Comparison of ENCODE assay signal across 1 cellular context in the genomic region with DNA sequence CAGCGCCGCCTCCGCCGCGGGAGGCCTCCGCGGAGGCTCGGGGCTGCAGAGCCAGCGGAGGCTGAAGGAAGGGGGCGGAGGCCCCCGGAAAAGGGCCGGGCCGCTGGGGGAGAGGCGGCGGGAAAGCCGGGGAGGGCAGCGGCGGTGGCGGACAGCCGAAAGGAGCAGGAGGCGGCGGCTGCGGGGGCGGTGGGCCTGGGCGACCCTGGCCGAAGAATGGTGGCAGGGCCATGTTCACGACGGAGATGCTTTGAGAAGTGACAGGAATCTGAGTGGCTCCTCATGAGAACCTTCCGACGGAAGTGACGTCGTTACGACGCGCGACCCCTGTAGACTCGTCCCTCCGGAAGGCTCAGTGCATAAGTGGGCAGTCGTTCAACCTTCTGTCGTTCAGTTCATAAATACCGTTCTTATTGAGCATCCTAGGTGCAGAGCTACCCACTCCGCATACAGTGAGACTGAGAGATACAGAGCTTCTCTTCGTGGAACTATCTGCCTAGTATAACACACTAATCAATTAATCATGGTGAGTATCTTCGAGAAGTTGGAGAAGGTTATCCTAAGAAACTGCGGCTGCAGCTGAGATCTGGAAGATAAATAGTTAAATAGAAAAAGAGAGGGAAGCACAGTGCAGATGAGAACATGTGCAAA.
A peak's percentile ranks its signal among the peaks of the same experiment; 100 is the strongest.
TF ChIP-seq lines count a peak whose summit lies in the region.

A gene with protein sequence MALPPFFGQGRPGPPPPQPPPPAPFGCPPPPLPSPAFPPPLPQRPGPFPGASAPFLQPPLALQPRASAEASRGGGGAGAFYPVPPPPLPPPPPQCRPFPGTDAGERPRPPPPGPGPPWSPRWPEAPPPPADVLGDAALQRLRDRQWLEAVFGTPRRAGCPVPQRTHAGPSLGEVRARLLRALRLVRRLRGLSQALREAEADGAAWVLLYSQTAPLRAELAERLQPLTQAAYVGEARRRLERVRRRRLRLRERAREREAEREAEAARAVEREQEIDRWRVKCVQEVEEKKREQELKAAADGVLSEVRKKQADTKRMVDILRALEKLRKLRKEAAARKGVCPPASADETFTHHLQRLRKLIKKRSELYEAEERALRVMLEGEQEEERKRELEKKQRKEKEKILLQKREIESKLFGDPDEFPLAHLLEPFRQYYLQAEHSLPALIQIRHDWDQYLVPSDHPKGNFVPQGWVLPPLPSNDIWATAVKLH (minus strand): TSS at position 259 of the 651 bp plus-strand sequence. CDS start 27 bp downstream, at position 232.

TF ChIP-seq in K562, 482 proteins besides CTCF, POLR2A, EP300 and RAD21 (continued from another document and continues in another):
- TF ChIP-seq RREB1 (CRISPR knock-in tag; IDR thresholded peaks at IDR 0.05) (no peak), ZNF507 (tag; conservative IDR thresholded peaks at IDR 0.05) (no peak), TBP (optimal IDR thresholded peaks at IDR 0.05; ENCODE audit: low read depth, low read length) (peak; percentile 92), NFE2L1 (tag; IDR thresholded peaks at IDR 0.05; ENCODE audit: borderline replicate concordance, low read depth) (no peak), FUS (optimal IDR thresholded peaks at IDR 0.05; ENCODE audit: low read depth, low read length) (no peak), ZKSCAN1 (IDR thresholded peaks at IDR 0.05; ENCODE audit: low read depth, low read length) (no peak), BRD4 (IDR thresholded peaks at IDR 0.05) (no peak), ZNF184 (CRISPR knock-in tag; IDR thresholded peaks at IDR 0.05) (no peak), ZNF165 (CRISPR knock-in tag; IDR thresholded peaks at IDR 0.05; ENCODE audit: borderline replicate concordance) (no peak), HINFP (tag; conservative IDR thresholded peaks at IDR 0.05; ENCODE audit: low read depth) (no peak), EGR1 (conservative IDR thresholded peaks at IDR 0.05) (peak; percentile 89), TAL1 (IDR thresholded peaks at IDR 0.05) (no peak), ZNF23 (CRISPR knock-in tag; IDR thresholded peaks at IDR 0.05) (no peak), MIER1 (IDR thresholded peaks at IDR 0.05; ENCODE audit: low read depth) (no peak), E2F8 (IDR thresholded peaks at IDR 0.05; ENCODE audit: low read depth, partially characterized antibody) (peak; percentile 87), RB1 (IDR thresholded peaks at IDR 0.05; ENCODE audit: low read depth) (no peak; the same call in 1 of the 2 replicates), HEY1 (CRISPR knock-in tag; IDR thresholded peaks at IDR 0.05; ENCODE audit: borderline replicate concordance) (no peak), SMAD4 (CRISPR knock-in tag; conservative IDR thresholded peaks at IDR 0.05) (no peak), ZNF282 (CRISPR knock-in tag; IDR thresholded peaks at IDR 0.05) (no peak), ZNF75A (CRISPR knock-in tag; IDR thresholded peaks at IDR 0.05) (no peak), RCOR1 (IDR thresholded peaks at IDR 0.05; ENCODE audit: borderline replicate concordance in 1 of 2, low read depth in 2 of 2, low read length in 2 of 2) (0 out of 4 replicates have a peak, but pooled peaks of 1 of the 2 experiments have one; percentile 34), RFX7 (CRISPR knock-in tag; IDR thresholded peaks at IDR 0.05) (no peak), SLC30A9 (CRISPR knock-in tag; IDR thresholded peaks at IDR 0.05) (no peak), HES1 (IDR thresholded peaks at IDR 0.05; ENCODE audit: low read depth) (no peak), EHMT2 (IDR thresholded peaks at IDR 0.05) (0 out of 2 replicates have a peak, but pooled peaks have one; percentile 30), ZNF639 (CRISPR knock-in tag; conservative IDR thresholded peaks at IDR 0.05 in 1 of 2, IDR thresholded peaks at IDR 0.05 in 1 of 2) (no peak), BHLHE40 (IDR thresholded peaks at IDR 0.05; ENCODE audit: low read length) (no peak), RBM34 (IDR thresholded peaks at IDR 0.05; ENCODE audit: borderline replicate concordance, insufficient read depth, low read length) (no peak), GABPA (tag; conservative IDR thresholded peaks at IDR 0.05; ENCODE audit: low read depth) (peak; percentile 96), ZC3H8 (IDR thresholded peaks at IDR 0.05) (no peak), ZSCAN29 (IDR thresholded peaks at IDR 0.05) (peak; percentile 60; the same call in 1 of the 2 replicates), SNAPC5 (CRISPR knock-in tag; IDR thresholded peaks at IDR 0.05) (no peak), IRF2 (CRISPR knock-in tag; IDR thresholded peaks at IDR 0.05) (no peak)
- TF ChIP-seq, protein P1, sequence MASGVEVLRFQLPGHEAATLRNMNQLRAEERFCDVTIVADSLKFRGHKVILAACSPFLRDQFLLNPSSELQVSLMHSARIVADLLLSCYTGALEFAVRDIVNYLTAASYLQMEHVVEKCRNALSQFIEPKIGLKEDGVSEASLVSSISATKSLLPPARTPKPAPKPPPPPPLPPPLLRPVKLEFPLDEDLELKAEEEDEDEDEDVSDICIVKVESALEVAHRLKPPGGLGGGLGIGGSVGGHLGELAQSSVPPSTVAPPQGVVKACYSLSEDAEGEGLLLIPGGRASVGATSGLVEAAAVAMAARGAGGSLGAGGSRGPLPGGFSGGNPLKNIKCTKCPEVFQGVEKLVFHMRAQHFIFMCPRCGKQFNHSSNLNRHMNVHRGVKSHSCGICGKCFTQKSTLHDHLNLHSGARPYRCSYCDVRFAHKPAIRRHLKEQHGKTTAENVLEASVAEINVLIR (CRISPR knock-in tag; IDR thresholded peaks at IDR 0.05), result peak; percentile 94
- TF ChIP-seq, protein P2, sequence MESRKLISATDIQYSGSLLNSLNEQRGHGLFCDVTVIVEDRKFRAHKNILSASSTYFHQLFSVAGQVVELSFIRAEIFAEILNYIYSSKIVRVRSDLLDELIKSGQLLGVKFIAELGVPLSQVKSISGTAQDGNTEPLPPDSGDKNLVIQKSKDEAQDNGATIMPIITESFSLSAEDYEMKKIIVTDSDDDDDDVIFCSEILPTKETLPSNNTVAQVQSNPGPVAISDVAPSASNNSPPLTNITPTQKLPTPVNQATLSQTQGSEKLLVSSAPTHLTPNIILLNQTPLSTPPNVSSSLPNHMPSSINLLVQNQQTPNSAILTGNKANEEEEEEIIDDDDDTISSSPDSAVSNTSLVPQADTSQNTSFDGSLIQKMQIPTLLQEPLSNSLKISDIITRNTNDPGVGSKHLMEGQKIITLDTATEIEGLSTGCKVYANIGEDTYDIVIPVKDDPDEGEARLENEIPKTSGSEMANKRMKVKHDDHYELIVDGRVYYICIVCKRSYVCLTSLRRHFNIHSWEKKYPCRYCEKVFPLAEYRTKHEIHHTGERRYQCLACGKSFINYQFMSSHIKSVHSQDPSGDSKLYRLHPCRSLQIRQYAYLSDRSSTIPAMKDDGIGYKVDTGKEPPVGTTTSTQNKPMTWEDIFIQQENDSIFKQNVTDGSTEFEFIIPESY (CRISPR knock-in tag; IDR thresholded peaks at IDR 0.05), result no peak
- TF ChIP-seq, protein P3, sequence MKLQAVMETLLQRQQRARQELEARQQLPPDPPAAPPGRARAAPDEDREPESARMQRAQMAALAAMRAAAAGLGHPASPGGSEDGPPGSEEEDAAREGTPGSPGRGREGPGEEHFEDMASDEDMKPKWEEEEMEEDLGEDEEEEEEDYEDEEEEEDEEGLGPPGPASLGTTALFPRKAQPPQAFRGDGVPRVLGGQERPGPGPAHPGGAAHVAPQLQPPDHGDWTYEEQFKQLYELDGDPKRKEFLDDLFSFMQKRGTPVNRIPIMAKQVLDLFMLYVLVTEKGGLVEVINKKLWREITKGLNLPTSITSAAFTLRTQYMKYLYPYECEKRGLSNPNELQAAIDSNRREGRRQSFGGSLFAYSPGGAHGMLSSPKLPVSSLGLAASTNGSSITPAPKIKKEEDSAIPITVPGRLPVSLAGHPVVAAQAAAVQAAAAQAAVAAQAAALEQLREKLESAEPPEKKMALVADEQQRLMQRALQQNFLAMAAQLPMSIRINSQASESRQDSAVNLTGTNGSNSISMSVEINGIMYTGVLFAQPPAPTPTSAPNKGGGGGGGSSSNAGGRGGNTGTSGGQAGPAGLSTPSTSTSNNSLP (IDR thresholded peaks at IDR 0.05; ENCODE audit: borderline replicate concordance, low read depth, low read length), result no peak
